In genomic region chr6:170583736-170584180, GRCh38 we compare ENCODE assay signal across 1 cellular context.
TF ChIP-seq lines count a peak whose summit lies in the region.

No MANE protein-coding gene starts in this region.

TF ChIP-seq in GM23338, 12 proteins besides CTCF, POLR2A, EP300 and RAD21 (continued from another document):
- TF ChIP-seq, protein P1, sequence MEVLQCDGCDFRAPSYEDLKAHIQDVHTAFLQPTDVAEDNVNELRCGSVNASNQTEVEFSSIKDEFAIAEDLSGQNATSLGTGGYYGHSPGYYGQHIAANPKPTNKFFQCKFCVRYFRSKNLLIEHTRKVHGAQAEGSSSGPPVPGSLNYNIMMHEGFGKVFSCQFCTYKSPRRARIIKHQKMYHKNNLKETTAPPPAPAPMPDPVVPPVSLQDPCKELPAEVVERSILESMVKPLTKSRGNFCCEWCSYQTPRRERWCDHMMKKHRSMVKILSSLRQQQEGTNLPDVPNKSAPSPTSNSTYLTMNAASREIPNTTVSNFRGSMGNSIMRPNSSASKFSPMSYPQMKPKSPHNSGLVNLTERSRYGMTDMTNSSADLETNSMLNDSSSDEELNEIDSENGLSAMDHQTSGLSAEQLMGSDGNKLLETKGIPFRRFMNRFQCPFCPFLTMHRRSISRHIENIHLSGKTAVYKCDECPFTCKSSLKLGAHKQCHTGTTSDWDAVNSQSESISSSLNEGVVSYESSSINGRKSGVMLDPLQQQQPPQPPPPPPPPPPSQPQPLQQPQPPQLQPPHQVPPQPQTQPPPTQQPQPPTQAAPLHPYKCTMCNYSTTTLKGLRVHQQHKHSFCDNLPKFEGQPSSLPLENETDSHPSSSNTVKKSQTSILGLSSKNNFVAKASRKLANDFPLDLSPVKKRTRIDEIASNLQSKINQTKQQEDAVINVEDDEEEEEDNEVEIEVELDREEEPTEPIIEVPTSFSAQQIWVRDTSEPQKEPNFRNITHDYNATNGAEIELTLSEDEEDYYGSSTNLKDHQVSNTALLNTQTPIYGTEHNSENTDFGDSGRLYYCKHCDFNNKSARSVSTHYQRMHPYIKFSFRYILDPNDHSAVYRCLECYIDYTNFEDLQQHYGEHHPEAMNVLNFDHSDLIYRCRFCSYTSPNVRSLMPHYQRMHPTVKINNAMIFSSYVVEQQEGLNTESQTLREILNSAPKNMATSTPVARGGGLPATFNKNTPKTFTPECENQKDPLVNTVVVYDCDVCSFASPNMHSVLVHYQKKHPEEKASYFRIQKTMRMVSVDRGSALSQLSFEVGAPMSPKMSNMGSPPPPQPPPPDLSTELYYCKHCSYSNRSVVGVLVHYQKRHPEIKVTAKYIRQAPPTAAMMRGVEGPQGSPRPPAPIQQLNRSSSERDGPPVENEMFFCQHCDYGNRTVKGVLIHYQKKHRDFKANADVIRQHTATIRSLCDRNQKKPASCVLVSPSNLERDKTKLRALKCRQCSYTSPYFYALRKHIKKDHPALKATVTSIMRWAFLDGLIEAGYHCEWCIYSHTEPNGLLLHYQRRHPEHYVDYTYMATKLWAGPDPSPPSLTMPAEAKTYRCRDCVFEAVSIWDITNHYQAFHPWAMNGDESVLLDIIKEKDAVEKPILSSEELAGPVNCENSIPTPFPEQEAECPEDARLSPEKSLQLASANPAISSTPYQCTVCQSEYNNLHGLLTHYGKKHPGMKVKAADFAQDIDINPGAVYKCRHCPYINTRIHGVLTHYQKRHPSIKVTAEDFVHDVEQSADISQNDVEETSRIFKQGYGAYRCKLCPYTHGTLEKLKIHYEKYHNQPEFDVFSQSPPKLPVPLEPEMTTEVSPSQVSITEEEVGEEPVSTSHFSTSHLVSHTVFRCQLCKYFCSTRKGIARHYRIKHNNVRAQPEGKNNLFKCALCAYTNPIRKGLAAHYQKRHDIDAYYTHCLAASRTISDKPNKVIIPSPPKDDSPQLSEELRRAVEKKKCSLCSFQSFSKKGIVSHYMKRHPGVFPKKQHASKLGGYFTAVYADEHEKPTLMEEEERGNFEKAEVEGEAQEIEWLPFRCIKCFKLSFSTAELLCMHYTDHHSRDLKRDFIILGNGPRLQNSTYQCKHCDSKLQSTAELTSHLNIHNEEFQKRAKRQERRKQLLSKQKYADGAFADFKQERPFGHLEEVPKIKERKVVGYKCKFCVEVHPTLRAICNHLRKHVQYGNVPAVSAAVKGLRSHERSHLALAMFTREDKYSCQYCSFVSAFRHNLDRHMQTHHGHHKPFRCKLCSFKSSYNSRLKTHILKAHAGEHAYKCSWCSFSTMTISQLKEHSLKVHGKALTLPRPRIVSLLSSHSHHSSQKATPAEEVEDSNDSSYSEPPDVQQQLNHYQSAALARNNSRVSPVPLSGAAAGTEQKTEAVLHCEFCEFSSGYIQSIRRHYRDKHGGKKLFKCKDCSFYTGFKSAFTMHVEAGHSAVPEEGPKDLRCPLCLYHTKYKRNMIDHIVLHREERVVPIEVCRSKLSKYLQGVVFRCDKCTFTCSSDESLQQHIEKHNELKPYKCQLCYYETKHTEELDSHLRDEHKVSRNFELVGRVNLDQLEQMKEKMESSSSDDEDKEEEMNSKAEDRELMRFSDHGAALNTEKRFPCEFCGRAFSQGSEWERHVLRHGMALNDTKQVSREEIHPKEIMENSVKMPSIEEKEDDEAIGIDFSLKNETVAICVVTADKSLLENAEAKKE (CRISPR knock-in tag; IDR thresholded peaks at IDR 0.05): no peak
- TF ChIP-seq, protein P2, sequence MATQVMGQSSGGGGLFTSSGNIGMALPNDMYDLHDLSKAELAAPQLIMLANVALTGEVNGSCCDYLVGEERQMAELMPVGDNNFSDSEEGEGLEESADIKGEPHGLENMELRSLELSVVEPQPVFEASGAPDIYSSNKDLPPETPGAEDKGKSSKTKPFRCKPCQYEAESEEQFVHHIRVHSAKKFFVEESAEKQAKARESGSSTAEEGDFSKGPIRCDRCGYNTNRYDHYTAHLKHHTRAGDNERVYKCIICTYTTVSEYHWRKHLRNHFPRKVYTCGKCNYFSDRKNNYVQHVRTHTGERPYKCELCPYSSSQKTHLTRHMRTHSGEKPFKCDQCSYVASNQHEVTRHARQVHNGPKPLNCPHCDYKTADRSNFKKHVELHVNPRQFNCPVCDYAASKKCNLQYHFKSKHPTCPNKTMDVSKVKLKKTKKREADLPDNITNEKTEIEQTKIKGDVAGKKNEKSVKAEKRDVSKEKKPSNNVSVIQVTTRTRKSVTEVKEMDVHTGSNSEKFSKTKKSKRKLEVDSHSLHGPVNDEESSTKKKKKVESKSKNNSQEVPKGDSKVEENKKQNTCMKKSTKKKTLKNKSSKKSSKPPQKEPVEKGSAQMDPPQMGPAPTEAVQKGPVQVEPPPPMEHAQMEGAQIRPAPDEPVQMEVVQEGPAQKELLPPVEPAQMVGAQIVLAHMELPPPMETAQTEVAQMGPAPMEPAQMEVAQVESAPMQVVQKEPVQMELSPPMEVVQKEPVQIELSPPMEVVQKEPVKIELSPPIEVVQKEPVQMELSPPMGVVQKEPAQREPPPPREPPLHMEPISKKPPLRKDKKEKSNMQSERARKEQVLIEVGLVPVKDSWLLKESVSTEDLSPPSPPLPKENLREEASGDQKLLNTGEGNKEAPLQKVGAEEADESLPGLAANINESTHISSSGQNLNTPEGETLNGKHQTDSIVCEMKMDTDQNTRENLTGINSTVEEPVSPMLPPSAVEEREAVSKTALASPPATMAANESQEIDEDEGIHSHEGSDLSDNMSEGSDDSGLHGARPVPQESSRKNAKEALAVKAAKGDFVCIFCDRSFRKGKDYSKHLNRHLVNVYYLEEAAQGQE (IDR thresholded peaks at IDR 0.05; ENCODE audit: unreplicated experiment): no peak
- TF ChIP-seq, protein P3, sequence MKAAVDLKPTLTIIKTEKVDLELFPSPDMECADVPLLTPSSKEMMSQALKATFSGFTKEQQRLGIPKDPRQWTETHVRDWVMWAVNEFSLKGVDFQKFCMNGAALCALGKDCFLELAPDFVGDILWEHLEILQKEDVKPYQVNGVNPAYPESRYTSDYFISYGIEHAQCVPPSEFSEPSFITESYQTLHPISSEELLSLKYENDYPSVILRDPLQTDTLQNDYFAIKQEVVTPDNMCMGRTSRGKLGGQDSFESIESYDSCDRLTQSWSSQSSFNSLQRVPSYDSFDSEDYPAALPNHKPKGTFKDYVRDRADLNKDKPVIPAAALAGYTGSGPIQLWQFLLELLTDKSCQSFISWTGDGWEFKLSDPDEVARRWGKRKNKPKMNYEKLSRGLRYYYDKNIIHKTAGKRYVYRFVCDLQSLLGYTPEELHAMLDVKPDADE (IDR thresholded peaks at IDR 0.05): no peak
- TF ChIP-seq CREB1 (CRISPR knock-in tag; IDR thresholded peaks at IDR 0.05; ENCODE audit: low read depth): no peak
